Comparison of ENCODE assay signal across 14 cellular contexts in genomic region chr21:46429754-46430681, GRCh38.
"Had no signal": no experiment of that assay in that cellular context is flagged by ENCODE, and none has a peak within 500 bp of the region (broad histone marks: within the 10 kb centered on the region; RNA-seq: fewer than 3 reads in every experiment).

No MANE protein-coding gene starts in this region.

- H3K36me3 ChIP-seq: neural progenitor cell, uterus had no signal

- H3K4me2 ChIP-seq: neural progenitor cell had no signal

- H2AFZ ChIP-seq: neural progenitor cell had no signal

- H3K4me1 Mint-ChIP-seq: mesothelial cell of epicardium, neural progenitor cell had no signal

- H3K27me3 Mint-ChIP-seq: activated CD4-positive, alpha-beta T cell treated with anti-CD3 and anti-CD28 coated beads, Interleukin-2, amount 10 ng/mL, durations not matched to agents 7 days and 5 days had no signal

- H3K9me3 Mint-ChIP-seq: activated CD4-positive, alpha-beta T cell treated with anti-CD3 and anti-CD28 coated beads, Interleukin-2, amount 10 ng/mL, durations not matched to agents 7 days and 5 days; activated naive CD4-positive, alpha-beta T cell treated with anti-CD3 and anti-CD28 coated beads for 36 hours; mesothelial cell of epicardium; neural progenitor cell had no signal

- H3K4me3 ChIP-seq: esophagus muscularis mucosa, neural progenitor cell, pancreas, tibial nerve, uterus had no signal

- ATAC-seq: pancreas had no signal

- H3K27ac Mint-ChIP-seq: activated CD4-positive, alpha-beta T cell treated with anti-CD3 and anti-CD28 coated beads, Interleukin-2, amount 10 ng/mL, durations not matched to agents 7 days and 5 days; activated naive CD4-positive, alpha-beta T cell treated with anti-CD3 and anti-CD28 coated beads for 36 hours; mesothelial cell of epicardium; neural progenitor cell had no signal

- DNase-seq: activated CD4-positive, alpha-beta T cell treated with anti-CD3 and anti-CD28 coated beads, Interleukin-2, amount 10 ng/mL, durations not matched to agents 7 days and 5 days; activated CD4-positive, CD25-positive, alpha-beta regulatory T cell; activated naive CD4-positive, alpha-beta T cell treated with anti-CD3 and anti-CD28 coated beads for 36 hours; kidney glomerular epithelial cell; stimulated activated CD4-positive, alpha-beta T cell treated with anti-CD3 and anti-CD28 coated beads, Interleukin-2, amount 100 ng/mL, for 48 hours; stimulated activated naive CD4-positive, alpha-beta T cell; substantia nigra; SW 1271; uterus had no signal

- H3K27me3 ChIP-seq: esophagus muscularis mucosa, neural progenitor cell, pancreas, tibial nerve, uterus had no signal

- H3K4me1 ChIP-seq: esophagus muscularis mucosa, neural progenitor cell, pancreas, tibial nerve, uterus had no signal

- H3K4me3 Mint-ChIP-seq: activated CD4-positive, alpha-beta T cell treated with anti-CD3 and anti-CD28 coated beads, Interleukin-2, amount 10 ng/mL, durations not matched to agents 7 days and 5 days; activated naive CD4-positive, alpha-beta T cell treated with anti-CD3 and anti-CD28 coated beads for 36 hours; mesothelial cell of epicardium; neural progenitor cell had no signal

- H3K27ac ChIP-seq: esophagus muscularis mucosa, neural progenitor cell, pancreas, tibial nerve, uterus had no signal

- H3K9me3 ChIP-seq: esophagus muscularis mucosa, pancreas, tibial nerve, uterus had no signal
